12 cellular contexts compared by ENCODE assay signal in the genomic region with DNA sequence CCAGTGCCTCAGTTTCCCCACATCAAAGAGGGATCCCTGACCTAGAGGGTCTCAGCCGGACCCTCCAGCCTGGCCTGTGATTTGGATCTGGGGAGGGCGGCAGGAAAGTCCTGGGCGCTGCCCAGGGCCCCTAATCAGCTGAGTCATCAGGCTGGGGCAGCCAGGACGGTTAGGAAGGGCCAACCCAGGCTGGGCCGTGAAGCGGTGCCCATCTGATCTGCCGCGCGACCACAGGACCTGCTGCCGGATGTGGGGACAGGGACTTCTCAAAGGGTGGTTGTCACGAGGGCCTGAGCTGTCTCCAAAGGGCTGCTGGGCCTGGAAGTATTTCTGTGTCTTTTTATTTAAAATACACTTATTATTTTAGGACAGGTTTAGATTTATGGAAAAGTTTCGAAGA. TPM values are rescaled to one million over a fixed set of nuclear protein-coding genes. Genes with fewer than 3 reads are reported as not detected.
DNase-seq lines count a peak whose midpoint lies in the region; ATAC-seq and TF ChIP-seq lines count a peak whose summit lies in the region.
"Had no signal": no experiment of that assay in that cellular context is flagged by ENCODE, and none has a peak within 500 bp of the region (broad histone marks: within the 10 kb centered on the region; RNA-seq: fewer than 3 reads in every experiment).

No MANE protein-coding gene starts in this region.

- in situ Hi-C loops in G401 (cut with HindIII; ENCODE audit: low sequenced_read_pairs): no loop called here

- H3K27ac Mint-ChIP-seq in activated CD4-positive, alpha-beta T cell treated with anti-CD3 and anti-CD28 coated beads, Interleukin-2, amount 10 ng/mL, durations not matched to agents 7 days and 5 days: no peak overlapping the region
- H3K27ac Mint-ChIP-seq in activated T-helper 17 cell treated with anti-CD3 and anti-CD28 coated beads, Interleukin-2, amount 50 U/mL, for 72 hours: no peak overlapping the region
- no peak overlapping the region for H3K27ac Mint-ChIP-seq in MCF 10A (ENCODE audit: low read depth, unreplicated experiment)
- H3K27ac Mint-ChIP-seq: memory B cell had no signal

- no peaks in the 10 kb centered on the region for H3K36me3 Mint-ChIP-seq in activated CD4-positive, alpha-beta T cell treated with anti-CD3 and anti-CD28 coated beads, Interleukin-2, amount 10 ng/mL, durations not matched to agents 7 days and 5 days (ENCODE audit: low read depth)
- H3K36me3 Mint-ChIP-seq in activated T-helper 17 cell treated with anti-CD3 and anti-CD28 coated beads, Interleukin-2, amount 50 U/mL, for 72 hours (ENCODE audit: low read depth): no peaks in the 10 kb centered on the region
- H3K36me3 Mint-ChIP-seq in MCF 10A (ENCODE audit: insufficient read depth, unreplicated experiment): no peaks in the 10 kb centered on the region
- H3K36me3 Mint-ChIP-seq: memory B cell had no signal

- peaks cover 10% of the 10 kb centered on the region for H3K4me1 Mint-ChIP-seq in activated CD4-positive, alpha-beta T cell treated with anti-CD3 and anti-CD28 coated beads, Interleukin-2, amount 10 ng/mL, durations not matched to agents 7 days and 5 days
- H3K4me1 Mint-ChIP-seq in activated T-helper 17 cell treated with anti-CD3 and anti-CD28 coated beads, Interleukin-2, amount 50 U/mL, for 72 hours: no peaks in the 10 kb centered on the region
- no peaks in the 10 kb centered on the region for H3K4me1 Mint-ChIP-seq in MCF 10A (ENCODE audit: insufficient read depth, unreplicated experiment)

- TF ChIP-seq CTCF in spleen (IDR thresholded peaks at IDR 0.05 in 8 of 11, conservative IDR thresholded peaks at IDR 0.05 in 3 of 11): no peak
- no peak for TF ChIP-seq CTCF in MCF 10A (IDR thresholded peaks at IDR 0.05; ENCODE audit: unreplicated experiment)

- H3K27me3 ChIP-seq in spleen (replicated peaks in 1 of 7): peaks cover 0 to 35% (median 0%) of the 10 kb centered on the region in 7 donors

- H3K27ac ChIP-seq in spleen: no peak overlapping the region

- H3K27me3 Mint-ChIP-seq in activated CD4-positive, alpha-beta T cell treated with anti-CD3 and anti-CD28 coated beads, Interleukin-2, amount 10 ng/mL, durations not matched to agents 7 days and 5 days: no peaks in the 10 kb centered on the region
- peaks cover 4% of the 10 kb centered on the region for H3K27me3 Mint-ChIP-seq in activated T-helper 17 cell treated with anti-CD3 and anti-CD28 coated beads, Interleukin-2, amount 50 U/mL, for 72 hours
- no peaks in the 10 kb centered on the region for H3K27me3 Mint-ChIP-seq in MCF 10A (ENCODE audit: insufficient read depth, unreplicated experiment)

- H3K9me3 ChIP-seq in spleen: no peaks in the 10 kb centered on the region

- H3K4me3 Mint-ChIP-seq in activated CD4-positive, alpha-beta T cell treated with anti-CD3 and anti-CD28 coated beads, Interleukin-2, amount 10 ng/mL, durations not matched to agents 7 days and 5 days: no peak overlapping the region
- no peak overlapping the region for H3K4me3 Mint-ChIP-seq in activated T-helper 17 cell treated with anti-CD3 and anti-CD28 coated beads, Interleukin-2, amount 50 U/mL, for 72 hours
- no peak overlapping the region for H3K4me3 Mint-ChIP-seq in MCF 10A (ENCODE audit: unreplicated experiment)
- H3K4me3 Mint-ChIP-seq: memory B cell had no signal

- DNase-seq in activated CD4-positive, alpha-beta T cell treated with anti-CD3 and anti-CD28 coated beads, Interleukin-2, amount 10 ng/mL, durations not matched to agents 7 days and 5 days: peak; percentile 47
- no peak for DNase-seq in activated CD4-positive, alpha-beta T cell treated with anti-CD3 and anti-CD28 coated beads for 48 hours
- DNase-seq in NOMO-1 treated with DMSO at 0.1 percent for 48 hours (lab: John Stamatoyannopoulos, UW; ENCODE audit: unreplicated experiment) (peak; percentile 73), spleen (peak; percentile 35), MCF 10A (ENCODE audit: unreplicated experiment) (no peak), G401 (ENCODE audit: low spot score) (no peak)
- DNase-seq: activated CD4-positive, alpha-beta T cell treated with anti-CD3 and anti-CD28 coated beads for 4 hours; NCI-H2171; SW 1271 had no signal

- no peaks in the 10 kb centered on the region for H3K36me3 ChIP-seq in spleen

- H3K4me3 ChIP-seq in spleen: no peak overlapping the region

- POLR2A ChIA-PET in activated CD4-positive, alpha-beta T cell treated with anti-CD3 and anti-CD28 coated beads, Interleukin-2, amount 10 ng/mL, durations not matched to agents 7 days and 5 days (lab: Charles Lee): no interaction called here
- POLR2A ChIA-PET in MCF 10A (lab: Yijun Ruan, JAX): no interaction called here

- WGBS in spleen, 5 donors: 47 to 71% (median 55%) methylated on average over 8 to 12 of the region's 12 CpGs

- no peak for TF ChIP-seq POLR2A in spleen (IDR thresholded peaks at IDR 0.05)

- no peaks in the 10 kb centered on the region for H3K9me3 Mint-ChIP-seq in activated CD4-positive, alpha-beta T cell treated with anti-CD3 and anti-CD28 coated beads, Interleukin-2, amount 10 ng/mL, durations not matched to agents 7 days and 5 days
- no peaks in the 10 kb centered on the region for H3K9me3 Mint-ChIP-seq in activated T-helper 17 cell treated with anti-CD3 and anti-CD28 coated beads, Interleukin-2, amount 50 U/mL, for 72 hours
- no peaks in the 10 kb centered on the region for H3K9me3 Mint-ChIP-seq in MCF 10A (ENCODE audit: unreplicated experiment)
- H3K9me3 Mint-ChIP-seq: memory B cell had no signal

- intact Hi-C loops in spleen (cut with DNase I; ENCODE audit: low total_unique reads) (no loop called here), MCF 10A (cut with micrococcal nuclease) (no loop called here)

- no TSS peak for BruUV-seq in MCF 10A (replicated peaks; lab: Mats Ljungman, UMichigan)

- peak; percentile 61 for ATAC-seq in activated T-helper 17 cell treated with anti-CD3 and anti-CD28 coated beads, Interleukin-2, amount 50 U/mL, for 72 hours (replicated peaks)
- no peak for ATAC-seq in GM21447 (IDR thresholded peaks at IDR 0.05; ENCODE audit: unreplicated experiment)

- peaks cover 0 to 15% (median 3%) of the 10 kb centered on the region in 6 donors for H3K4me1 ChIP-seq in spleen

- CTCF ChIA-PET in activated CD4-positive, alpha-beta T cell treated with anti-CD3 and anti-CD28 coated beads, Interleukin-2, amount 10 ng/mL, durations not matched to agents 7 days and 5 days (lab: Charles Lee): interaction anchor here (1.0 kb wide), 1 partner anchor 59 kb away, joined by 3 read pairs; no protein-coding TSS in a partner anchor
- CTCF ChIA-PET in MCF 10A (lab: Yijun Ruan, JAX): no interaction called here

RNA-seq across cellular contexts. Expression of a gene that starts 4.4 kb away (rescaled TPM):
- not detected for total RNA-seq in activated CD4-positive, alpha-beta T cell treated with anti-CD3 and anti-CD28 coated beads, Interleukin-2, amount 10 ng/mL, durations not matched to agents 7 days and 5 days
- under 1 TPM; 0.29 to 0.32 TPM for total RNA-seq in activated T-helper 17 cell treated with anti-CD3 and anti-CD28 coated beads, Interleukin-2, amount 50 U/mL, for 72 hours
- 10 to 100 TPM in 2 of 7 donors, 1 to 10 TPM in 3, under 1 TPM in 1, not detected in 1; 0.60 to 17.9 (median 1.8) TPM for total RNA-seq in spleen
- polyA plus RNA-seq in spleen: under 1 TPM; 0.26 to 0.65 (median 0.59) TPM
- total RNA-seq in MCF 10A (2022): not detected in 2 replicates
- total RNA-seq in G401 (2014; rRNA removed; shearing (Covaris generic)): not detected in 2 replicates

RNA-seq across cellular contexts. Expression of a gene that starts 11.0 kb away (rescaled TPM):
- not detected for total RNA-seq in activated CD4-positive, alpha-beta T cell treated with anti-CD3 and anti-CD28 coated beads, Interleukin-2, amount 10 ng/mL, durations not matched to agents 7 days and 5 days
- not detected for total RNA-seq in activated T-helper 17 cell treated with anti-CD3 and anti-CD28 coated beads, Interleukin-2, amount 50 U/mL, for 72 hours
- total RNA-seq in spleen: under 1 TPM in 1 of 7 donors, not detected in 6; 0.76 TPM
- under 1 TPM in 1 of 3 donors, not detected in 2; 0.11 TPM for polyA plus RNA-seq in spleen
- not detected in 2 replicates for total RNA-seq in MCF 10A (2022)
- total RNA-seq in G401 (2014; rRNA removed; shearing (Covaris generic)): not detected in 2 replicates

RNA-seq across cellular contexts. Expression of a gene that starts 14.9 kb away (rescaled TPM):
- total RNA-seq in activated CD4-positive, alpha-beta T cell treated with anti-CD3 and anti-CD28 coated beads, Interleukin-2, amount 10 ng/mL, durations not matched to agents 7 days and 5 days: not detected
- not detected for total RNA-seq in activated T-helper 17 cell treated with anti-CD3 and anti-CD28 coated beads, Interleukin-2, amount 50 U/mL, for 72 hours
- total RNA-seq in spleen: 1 to 10 TPM in 4 of 7 donors, not detected in 3; 1.1 to 8.2 (median 4.5) TPM
- polyA plus RNA-seq in spleen: under 1 TPM in 2 of 3 donors, not detected in 1; 0.29 to 0.50 TPM
- not detected in 2 replicates for total RNA-seq in MCF 10A (2022)
- not detected in 2 replicates for total RNA-seq in G401 (2014; rRNA removed; shearing (Covaris generic))

RNA-seq across cellular contexts. Expression of a gene that starts 19.8 kb away (rescaled TPM):
- total RNA-seq in activated CD4-positive, alpha-beta T cell treated with anti-CD3 and anti-CD28 coated beads, Interleukin-2, amount 10 ng/mL, durations not matched to agents 7 days and 5 days: not detected
- not detected for total RNA-seq in activated T-helper 17 cell treated with anti-CD3 and anti-CD28 coated beads, Interleukin-2, amount 50 U/mL, for 72 hours
- total RNA-seq in spleen (under 1 TPM in 1 of 7 donors, not detected in 6; 0.46 TPM), MCF 10A (2022) (not detected in 2 replicates)
- polyA plus RNA-seq in spleen: not detected
- total RNA-seq in G401 (2014; rRNA removed; shearing (Covaris generic)): not detected in 2 replicates

Comparison
In these comparisons a context has a peak if more than half of its experiments do, and no peak if none do; other contexts are left out.
1. DNase-seq: peak in activated CD4-positive, alpha-beta T cell treated with anti-CD3 and anti-CD28 coated beads, Interleukin-2, amount 10 ng/mL, durations not matched to agents 7 days and 5 days (single experiment), NOMO-1 treated with DMSO at 0.1 percent for 48 hours (single experiment) and spleen (single experiment); none in activated CD4-positive, alpha-beta T cell treated with anti-CD3 and anti-CD28 coated beads for 48 hours (single experiment), MCF 10A (single experiment) and G401 (single experiment).